Comparison of ENCODE assay signal across 25 cellular contexts in the genomic region with DNA sequence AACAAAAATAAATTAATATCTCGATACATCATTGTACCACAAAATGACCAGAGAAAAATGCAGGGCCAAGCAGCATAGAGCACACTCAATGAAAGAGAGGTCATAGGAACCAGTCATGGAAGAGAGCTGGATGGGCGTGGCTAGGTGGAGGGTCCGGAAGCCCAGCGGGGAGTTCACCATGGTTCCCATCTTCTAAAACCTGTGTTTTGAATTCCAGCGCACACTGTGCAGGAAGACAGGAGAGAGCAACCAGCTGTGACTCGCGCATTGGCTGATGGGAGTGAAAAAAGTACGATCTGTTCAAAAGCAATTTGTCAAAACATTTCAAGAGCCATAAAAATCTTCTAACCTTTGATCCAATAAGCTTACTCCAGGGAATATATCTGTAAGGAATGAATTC.
"Had no signal": no experiment of that assay in that cellular context is flagged by ENCODE, and none has a peak within 500 bp of the region (broad histone marks: within the 10 kb centered on the region; RNA-seq: fewer than 3 reads in every experiment).

No MANE protein-coding gene starts in this region.

- FAIRE-seq: astrocyte, TTC549 had no signal

- H3K27ac Mint-ChIP-seq: activated B cell treated with CpG ODN at 0.5 μM for 24 hours; activated CD4-positive, alpha-beta T cell treated with anti-CD3 and anti-CD28 coated beads, Interleukin-2, amount 10 ng/mL, durations not matched to agents 24 days and 14 days; activated CD8-positive, alpha-beta memory T cell treated with anti-CD3 and anti-CD28 coated beads, Interleukin-2, amount 10 ng/mL, durations not matched to agents 7 days and 5 days; activated naive CD8-positive, alpha-beta T cell; brain had no signal

- ATAC-seq: activated CD8-positive, alpha-beta memory T cell treated with anti-CD3 and anti-CD28 coated beads, Interleukin-2, amount 10 ng/mL, durations not matched to agents 7 days and 5 days; activated T-cell treated with anti-CD3 and anti-CD28 coated beads, Interleukin-2, amount 50 U/mL, for 4 hours had no signal

- DNase-seq: activated B cell treated with CpG ODN at 0.5 μM for 24 hours; activated CD4-positive, alpha-beta T cell treated with anti-CD3 and anti-CD28 coated beads for 1 hour; activated CD4-positive, alpha-beta T cell treated with anti-CD3 and anti-CD28 coated beads, Interleukin-2, amount 10 ng/mL, durations not matched to agents 24 days and 14 days; activated CD4-positive, alpha-beta T cell treated with anti-CD3 and anti-CD28 coated beads, Interleukin-2, amount 50 U/mL, for 48 hours; activated effector memory CD4-positive, alpha-beta T cell treated with anti-CD3 and anti-CD28 coated beads, Interleukin-2, amount 50 U/mL, for 16 hours; activated naive CD4-positive, alpha-beta T cell treated with Interleukin-2 at 50 U/mL for 16 hours; activated T-cell treated with anti-CD3 and anti-CD28 coated beads, Interleukin-2, amount 50 U/mL, for 4 hours; amygdala; Kasumi-1; KBM-7; NCI-H1092; NCI-H1417; NCI-H1694 treated with DMSO at 0.1 percent for 48 hours; NCI-H2029 treated with DMSO at 0.1 percent for 48 hours; NCI-H226; NCI-H774; SIG-M5; T-helper 2 cell; T1000 had no signal

- H3K4me3 Mint-ChIP-seq: activated B cell treated with CpG ODN at 0.5 μM for 24 hours; activated CD4-positive, alpha-beta T cell treated with anti-CD3 and anti-CD28 coated beads, Interleukin-2, amount 10 ng/mL, durations not matched to agents 24 days and 14 days; activated CD8-positive, alpha-beta memory T cell treated with anti-CD3 and anti-CD28 coated beads, Interleukin-2, amount 10 ng/mL, durations not matched to agents 7 days and 5 days; activated naive CD8-positive, alpha-beta T cell; activated T-cell treated with anti-CD3 and anti-CD28 coated beads, Interleukin-2, amount 50 U/mL, for 4 hours; brain; central memory CD8-positive, alpha-beta T cell had no signal

- H3K27me3 Mint-ChIP-seq: brain had no signal

- H3K4me1 Mint-ChIP-seq: activated B cell treated with CpG ODN at 0.5 μM for 24 hours; activated CD4-positive, alpha-beta T cell treated with anti-CD3 and anti-CD28 coated beads, Interleukin-2, amount 10 ng/mL, durations not matched to agents 24 days and 14 days; activated CD8-positive, alpha-beta memory T cell treated with anti-CD3 and anti-CD28 coated beads, Interleukin-2, amount 10 ng/mL, durations not matched to agents 7 days and 5 days; central memory CD8-positive, alpha-beta T cell had no signal

- H3K36me3 Mint-ChIP-seq: activated CD8-positive, alpha-beta memory T cell treated with anti-CD3 and anti-CD28 coated beads, Interleukin-2, amount 10 ng/mL, durations not matched to agents 7 days and 5 days; activated naive CD8-positive, alpha-beta T cell; brain had no signal

- H3K9me3 Mint-ChIP-seq: activated B cell treated with CpG ODN at 0.5 μM for 24 hours; activated CD4-positive, alpha-beta T cell treated with anti-CD3 and anti-CD28 coated beads, Interleukin-2, amount 10 ng/mL, durations not matched to agents 24 days and 14 days; activated T-cell treated with anti-CD3 and anti-CD28 coated beads, Interleukin-2, amount 50 U/mL, for 4 hours; central memory CD8-positive, alpha-beta T cell had no signal
